In genomic region chr14:33564774-33565630, GRCh38 we compare ENCODE assay signal across 1 cellular context.
TF ChIP-seq lines count a peak whose summit lies in the region.

No MANE protein-coding gene starts in this region.

TF ChIP-seq in HEK293, 187 proteins besides CTCF, POLR2A, EP300 and RAD21 (continued from another document):
- TF ChIP-seq PRDM2 (tag by site-specific recombination; IDR thresholded peaks at IDR 0.05; ENCODE audit: borderline replicate concordance), result no peak
- no peak for TF ChIP-seq ZNF645 (tag by site-specific recombination; IDR thresholded peaks at IDR 0.05)
- TF ChIP-seq, protein P1, sequence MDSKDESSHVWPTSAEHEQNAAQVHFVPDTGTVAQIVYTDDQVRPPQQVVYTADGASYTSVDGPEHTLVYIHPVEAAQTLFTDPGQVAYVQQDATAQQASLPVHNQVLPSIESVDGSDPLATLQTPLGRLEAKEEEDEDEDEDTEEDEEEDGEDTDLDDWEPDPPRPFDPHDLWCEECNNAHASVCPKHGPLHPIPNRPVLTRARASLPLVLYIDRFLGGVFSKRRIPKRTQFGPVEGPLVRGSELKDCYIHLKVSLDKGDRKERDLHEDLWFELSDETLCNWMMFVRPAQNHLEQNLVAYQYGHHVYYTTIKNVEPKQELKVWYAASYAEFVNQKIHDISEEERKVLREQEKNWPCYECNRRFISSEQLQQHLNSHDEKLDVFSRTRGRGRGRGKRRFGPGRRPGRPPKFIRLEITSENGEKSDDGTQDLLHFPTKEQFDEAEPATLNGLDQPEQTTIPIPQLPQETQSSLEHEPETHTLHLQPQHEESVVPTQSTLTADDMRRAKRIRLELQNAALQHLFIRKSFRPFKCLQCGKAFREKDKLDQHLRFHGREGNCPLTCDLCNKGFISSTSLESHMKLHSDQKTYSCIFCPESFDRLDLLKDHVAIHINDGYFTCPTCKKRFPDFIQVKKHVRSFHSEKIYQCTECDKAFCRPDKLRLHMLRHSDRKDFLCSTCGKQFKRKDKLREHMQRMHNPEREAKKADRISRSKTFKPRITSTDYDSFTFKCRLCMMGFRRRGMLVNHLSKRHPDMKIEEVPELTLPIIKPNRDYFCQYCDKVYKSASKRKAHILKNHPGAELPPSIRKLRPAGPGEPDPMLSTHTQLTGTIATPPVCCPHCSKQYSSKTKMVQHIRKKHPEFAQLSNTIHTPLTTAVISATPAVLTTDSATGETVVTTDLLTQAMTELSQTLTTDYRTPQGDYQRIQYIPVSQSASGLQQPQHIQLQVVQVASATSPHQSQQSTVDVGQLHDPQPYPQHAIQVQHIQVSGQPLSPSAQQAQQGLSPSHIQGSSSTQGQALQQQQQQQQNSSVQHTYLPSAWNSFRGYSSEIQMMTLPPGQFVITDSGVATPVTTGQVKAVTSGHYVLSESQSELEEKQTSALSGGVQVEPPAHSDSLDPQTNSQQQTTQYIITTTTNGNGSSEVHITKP (tag by site-specific recombination; IDR thresholded peaks at IDR 0.05), result peak; percentile 52; the same call in 1 of the 2 replicates
- no peak for TF ChIP-seq KLF10 (tag by site-specific recombination; IDR thresholded peaks at IDR 0.05)
- no peak for TF ChIP-seq ZNF610 (tag by site-specific recombination; IDR thresholded peaks at IDR 0.05; ENCODE audit: borderline replicate concordance)
